26 cellular contexts compared by ENCODE assay signal in the genomic region with DNA sequence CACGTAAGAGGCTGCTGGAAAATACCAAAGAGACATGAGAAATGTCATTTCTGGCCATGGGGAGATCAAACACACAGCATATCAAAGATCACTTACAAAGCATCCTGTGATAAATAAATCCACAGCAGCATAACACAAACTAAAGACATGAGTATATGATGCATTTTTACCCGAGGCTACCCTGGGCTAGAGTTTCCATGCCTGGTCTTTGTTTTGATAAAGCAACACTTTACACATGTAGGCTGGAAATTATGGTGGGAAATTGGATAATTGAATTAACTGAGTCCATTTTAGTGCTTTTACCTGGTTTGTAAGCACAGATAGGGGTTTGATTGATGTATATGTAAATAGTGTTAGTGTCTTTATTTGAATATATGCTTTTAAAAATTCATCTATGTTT.
DNase-seq lines count a peak whose midpoint lies in the region; ATAC-seq and TF ChIP-seq lines count a peak whose summit lies in the region.
"Had no signal": no experiment of that assay in that cellular context is flagged by ENCODE, and none has a peak within 500 bp of the region (broad histone marks: within the 10 kb centered on the region; RNA-seq: fewer than 3 reads in every experiment).

No MANE protein-coding gene starts in this region.

- no peaks in the 10 kb centered on the region for H3K9me3 Mint-ChIP-seq in activated T-helper 17 cell treated with anti-CD3 and anti-CD28 coated beads, Interleukin-2, amount 50 U/mL, for 72 hours
- H3K9me3 Mint-ChIP-seq: activated naive CD4-positive, alpha-beta T cell treated with anti-CD3 and anti-CD28 coated beads, Interleukin-2, amount 50 U/mL, for 72 hours; immature natural killer cell; naive thymus-derived CD4-positive, alpha-beta T cell; stimulated activated naive CD8-positive, alpha-beta T cell treated with anti-CD3 and anti-CD28 coated beads, Interleukin-15, Interleukin-2, amounts not matched to agents 100 ng/mL and 50 ng/mL, for 24 hours had no signal

- no peaks in the 10 kb centered on the region for H3K4me1 Mint-ChIP-seq in activated T-helper 17 cell treated with anti-CD3 and anti-CD28 coated beads, Interleukin-2, amount 50 U/mL, for 72 hours

- H3K36me3 Mint-ChIP-seq in activated T-helper 17 cell treated with anti-CD3 and anti-CD28 coated beads, Interleukin-2, amount 50 U/mL, for 72 hours (ENCODE audit: low read depth): peaks cover 5% of the 10 kb centered on the region

- no peak for DNase-seq in right atrium auricular region (ENCODE audit: low spot score)
- no peak for DNase-seq in left ventricle myocardium superior
- DNase-seq in fibroblast of lung (ENCODE audit: low read depth in 2 of 2): no peak
- DNase-seq in stimulated activated CD4-positive, alpha-beta T cell treated with anti-CD3 and anti-CD28 coated beads, Interleukin-1b, Interleukin-23, amount 100 ng/mL, for 48 hours: no peak
- DNase-seq in HUDEP-2 (lab: John Stamatoyannopoulos, UW; ENCODE audit: unreplicated experiment in 76 of 76): no peak
- no peak for DNase-seq in spleen
- DNase-seq: activated CD4-positive, CD25-positive, alpha-beta regulatory T cell treated with anti-CD3 and anti-CD28 coated beads, Interleukin-2, amount 50 U/mL, for 72 hours; activated CD8-positive, alpha-beta memory T cell treated with anti-CD3 and anti-CD28 coated beads for 24 hours; activated T-cell treated with anti-CD3 and anti-CD28 coated beads, Interleukin-2, amount 50 U/mL, for 48 hours; C1 segment of cervical spinal cord; effector CD8-positive, alpha-beta T cell; immature natural killer cell; Kasumi-1; lower lobe of right lung; naive thymus-derived CD4-positive, alpha-beta T cell; NCI-H1105; NCI-H2029 treated with DMSO at 0.1 percent for 48 hours; NCI-H446; small intestine; stimulated activated CD4-positive, alpha-beta T cell treated with anti-CD3 and anti-CD28 coated beads, Interleukin-4, amount 100 ng/mL, for 24 hours; T1000; upper lobe of left lung had no signal

- H3K27me3 ChIP-seq in right atrium auricular region (no peaks in the 10 kb centered on the region), fibroblast of lung (ENCODE audit: control insufficient read depth, insufficient read depth, low read length) (no peaks in the 10 kb centered on the region), rectal smooth muscle tissue (ENCODE audit: control insufficient read depth, insufficient read depth, low read length) (no peaks in the 10 kb centered on the region), spleen (replicated peaks in 1 of 7) (no peaks in the 10 kb centered on the region)
- H3K27me3 ChIP-seq: upper lobe of left lung had no signal

- no peaks in the 10 kb centered on the region for H3K9me3 ChIP-seq in right atrium auricular region
- no peaks in the 10 kb centered on the region for H3K9me3 ChIP-seq in fibroblast of lung (ENCODE audit: control insufficient read depth, insufficient read depth, low read depth, low read length)
- no peaks in the 10 kb centered on the region for H3K9me3 ChIP-seq in spleen
- H3K9me3 ChIP-seq: lower lobe of right lung, upper lobe of left lung had no signal

- TF ChIP-seq POLR2A in spleen (IDR thresholded peaks at IDR 0.05): no peak

- no peak overlapping the region for H3K4me2 ChIP-seq in fibroblast of lung (ENCODE audit: extremely low read depth, insufficient read depth, low read length)

- intact Hi-C loops in left ventricle myocardium superior (cut with micrococcal nuclease) (loop anchor here (10.0 kb wide), 1 partner anchor 140 kb away; no protein-coding TSS in a partner anchor), spleen (cut with DNase I; ENCODE audit: low total_unique reads) (no loop called here)

- WGBS in spleen, 5 donors: 70 to 85% (median 77%) methylated on average over 2 of the region's 2 CpGs

- H3K4me1 ChIP-seq in right atrium auricular region: peaks cover 0 to 77% of the 10 kb centered on the region in 2 donors
- H3K4me1 ChIP-seq in fibroblast of lung (ENCODE audit: control insufficient read depth, extremely low read depth, insufficient read depth, low read length): peaks cover 14% of the 10 kb centered on the region
- H3K4me1 ChIP-seq in rectal smooth muscle tissue (ENCODE audit: control insufficient read depth, insufficient read depth, low read length): peaks cover 48% of the 10 kb centered on the region
- H3K4me1 ChIP-seq in spleen: peaks cover 0 to 34% (median 18%) of the 10 kb centered on the region in 6 donors

- H3K36me3 ChIP-seq in right atrium auricular region (peaks cover 74% of the 10 kb centered on the region), fibroblast of lung (ENCODE audit: control insufficient read depth, insufficient read depth, low read length) (peaks cover 2% of the 10 kb centered on the region), rectal smooth muscle tissue (ENCODE audit: control insufficient read depth, insufficient read depth, low read length) (peaks cover 7% of the 10 kb centered on the region), spleen (peaks cover 0 to 38% (median 7%) of the 10 kb centered on the region in 6 donors)

- H3K4me3 Mint-ChIP-seq in activated T-helper 17 cell treated with anti-CD3 and anti-CD28 coated beads, Interleukin-2, amount 50 U/mL, for 72 hours: no peak overlapping the region
- H3K4me3 Mint-ChIP-seq: immature natural killer cell; naive thymus-derived CD4-positive, alpha-beta T cell; stimulated activated naive CD8-positive, alpha-beta T cell treated with anti-CD3 and anti-CD28 coated beads, Interleukin-15, Interleukin-2, amounts not matched to agents 100 ng/mL and 50 ng/mL, for 24 hours had no signal

- TF ChIP-seq CTCF in right atrium auricular region (IDR thresholded peaks at IDR 0.05): no peak
- TF ChIP-seq CTCF in fibroblast of lung (conservative IDR thresholded peaks at IDR 0.05 in 1 of 2, IDR thresholded peaks at IDR 0.05 in 1 of 2; ENCODE audit: low read depth in 1 of 2, low read length in 2 of 2): no peak
- no peak for TF ChIP-seq CTCF in spleen (IDR thresholded peaks at IDR 0.05 in 8 of 11, conservative IDR thresholded peaks at IDR 0.05 in 3 of 11)

- H3K27me3 Mint-ChIP-seq in activated T-helper 17 cell treated with anti-CD3 and anti-CD28 coated beads, Interleukin-2, amount 50 U/mL, for 72 hours: no peaks in the 10 kb centered on the region
- H3K27me3 Mint-ChIP-seq: naive thymus-derived CD4-positive, alpha-beta T cell; stimulated activated naive CD8-positive, alpha-beta T cell treated with anti-CD3 and anti-CD28 coated beads, Interleukin-15, Interleukin-2, amounts not matched to agents 100 ng/mL and 50 ng/mL, for 24 hours had no signal

- no peak for ATAC-seq in left ventricle myocardium superior
- ATAC-seq in activated T-helper 17 cell treated with anti-CD3 and anti-CD28 coated beads, Interleukin-2, amount 50 U/mL, for 72 hours (replicated peaks): no peak
- ATAC-seq: activated naive CD4-positive, alpha-beta T cell treated with anti-CD3 and anti-CD28 coated beads, Interleukin-2, amount 50 U/mL, for 72 hours; lower lobe of right lung; naive thymus-derived CD4-positive, alpha-beta T cell had no signal

- H3K27ac ChIP-seq in right atrium auricular region: peak overlapping the region; percentile 32 to 99
- H3K27ac ChIP-seq in fibroblast of lung (ENCODE audit: insufficient read depth, low read length): peak overlapping the region; percentile 10
- H3K27ac ChIP-seq in rectal smooth muscle tissue (ENCODE audit: low read depth, low read length): peak overlapping the region; percentile 38
- H3K27ac ChIP-seq in spleen: peak overlapping the region in 1 of 8 donors; percentile 7
- H3K27ac ChIP-seq: lower lobe of right lung had no signal

- H3K9ac ChIP-seq in fibroblast of lung (ENCODE audit: insufficient read depth, low read length) (no peak overlapping the region), rectal smooth muscle tissue (ENCODE audit: low read length) (no peak overlapping the region)

- H3K27ac Mint-ChIP-seq in activated T-helper 17 cell treated with anti-CD3 and anti-CD28 coated beads, Interleukin-2, amount 50 U/mL, for 72 hours: no peak overlapping the region
- H3K27ac Mint-ChIP-seq: activated naive CD4-positive, alpha-beta T cell treated with anti-CD3 and anti-CD28 coated beads, Interleukin-2, amount 50 U/mL, for 72 hours; immature natural killer cell; naive thymus-derived CD4-positive, alpha-beta T cell; stimulated activated naive CD8-positive, alpha-beta T cell treated with anti-CD3 and anti-CD28 coated beads, Interleukin-15, Interleukin-2, amounts not matched to agents 100 ng/mL and 50 ng/mL, for 24 hours had no signal

- H3K79me2 ChIP-seq in fibroblast of lung (ENCODE audit: control insufficient read depth, insufficient read depth, low read length): peaks cover 70% of the 10 kb centered on the region

- no peak overlapping the region for H3K4me3 ChIP-seq in right atrium auricular region
- H3K4me3 ChIP-seq in fibroblast of lung (replicated peaks in 1 of 4; ENCODE audit: control extremely low read depth in 1 of 4, insufficient read depth in 1 of 4, low read depth in 3 of 4, low read length in 4 of 4): no peak overlapping the region
- H3K4me3 ChIP-seq in rectal smooth muscle tissue (ENCODE audit: low read length): no peak overlapping the region
- no peak overlapping the region for H3K4me3 ChIP-seq in spleen
- H3K4me3 ChIP-seq: lower lobe of right lung, upper lobe of left lung had no signal

- H2AFZ ChIP-seq in fibroblast of lung (ENCODE audit: low read length): no peak overlapping the region

- no peaks in the 10 kb centered on the region for H4K20me1 ChIP-seq in fibroblast of lung (ENCODE audit: control insufficient read depth, extremely low read depth, insufficient read depth, low read length)
